Comparison of ENCODE assay signal across 14 cellular contexts in the genomic region with DNA sequence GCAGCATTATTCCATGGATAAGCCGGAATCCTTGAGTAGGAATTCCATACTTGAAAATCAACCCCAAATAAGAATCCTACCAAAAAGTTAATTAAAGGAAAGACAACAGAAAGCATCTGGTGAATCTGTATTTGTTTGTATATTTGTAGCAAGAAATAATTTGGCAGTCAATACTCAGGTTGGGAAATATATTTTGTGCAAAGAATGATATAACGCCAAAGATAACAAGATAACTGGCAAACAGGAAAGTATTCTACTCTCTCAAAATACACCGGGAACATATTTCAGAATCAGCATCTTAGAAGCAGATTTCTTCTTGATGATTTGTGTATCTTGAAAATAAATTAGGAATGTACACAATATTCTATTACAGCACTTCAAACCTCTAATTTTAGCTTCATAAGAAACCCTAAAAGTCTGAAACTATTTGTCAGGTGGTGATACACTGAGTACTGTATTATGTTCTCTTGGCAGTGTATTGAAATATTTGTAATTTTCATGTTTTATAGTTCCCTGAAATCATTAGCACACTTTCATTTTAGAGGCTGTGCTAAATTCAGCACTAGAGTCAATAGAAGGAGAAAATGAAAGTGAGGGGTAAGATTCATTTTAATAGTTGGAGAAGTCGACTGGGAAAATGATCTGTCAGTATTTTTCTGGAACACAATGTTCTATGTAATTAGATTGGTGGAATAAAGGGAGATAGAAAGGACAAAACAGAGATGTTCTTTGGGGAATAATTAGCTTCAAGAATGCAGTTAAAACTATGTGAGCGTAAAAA.
DNase-seq lines count a peak whose midpoint lies in the region; ATAC-seq, FAIRE-seq and TF ChIP-seq lines count a peak whose summit lies in the region.
"Had no signal": no experiment of that assay in that cellular context is flagged by ENCODE, and none has a peak within 500 bp of the region (broad histone marks: within the 10 kb centered on the region; RNA-seq: fewer than 3 reads in every experiment).

No MANE protein-coding gene starts in this region.

- DNase-seq in GM04504 (ENCODE audit: low read depth): peak; percentile 33
- DNase-seq in GM12878 (ENCODE audit: low read depth, low spot score): no peak
- no peak for DNase-seq in left ventricle myocardium inferior
- DNase-seq in HuH-7.5 (ENCODE audit: low spot score): no peak
- DNase-seq in SHP77 treated with DMSO at 0.1 percent for 48 hours (lab: John Stamatoyannopoulos, UW): no peak
- no peak for DNase-seq in NCI-H345 (lab: John Stamatoyannopoulos, UW)
- DNase-seq in NOMO-1 treated with dmso at 0.1 percent for 144 hours (lab: John Stamatoyannopoulos, UW; ENCODE audit: unreplicated experiment): no peak
- DNase-seq: anterior cingulate cortex; MV-4-11; NCI-H2227 treated with DMSO at 0.1 percent for 48 hours; SIG-M5; stimulated activated CD4-positive, alpha-beta T cell treated with anti-CD3 and anti-CD28 coated beads, Interleukin-12 subunit alpha, Interleukin-12 subunit beta, amount 100 ng/mL, for 4 hours had no signal

- SMC1A ChIA-PET in GM12878 (lab: Charles Lee; ENCODE audit: uncharacterized antibody, unreplicated experiment): interaction anchor here (1.1 to 1.2 kb wide), 3 partner anchors 9 to 276 kb away, joined by 3 to 4 read pairs (median 3); no protein-coding TSS in a partner anchor

- TF ChIP-seq POLR2A in GM12878 (IDR thresholded peaks at IDR 0.05; ENCODE audit: low read depth, low read length): no peak

- TF ChIP-seq RAD21 in GM12878 (IDR thresholded peaks at IDR 0.05; ENCODE audit: insufficient read depth, low read depth, low read length): no peak

- TF ChIP-seq EP300 in GM12878 (IDR thresholded peaks at IDR 0.05; ENCODE audit: borderline replicate concordance in 1 of 2, control insufficient read depth in 1 of 2, low read depth in 2 of 2, low read length in 2 of 2): no peak

- no peak overlapping the region for H3K4me3 ChIP-seq in GM12878
- peak overlapping the region; percentile 46 for H3K4me3 ChIP-seq in left ventricle myocardium inferior
- H3K4me3 ChIP-seq in rectal smooth muscle tissue (ENCODE audit: low read length): no peak overlapping the region
- H3K4me3 ChIP-seq: vagina had no signal

- H3K9ac ChIP-seq in GM12878 (ENCODE audit: control insufficient read depth, insufficient read depth, low read length): no peak overlapping the region
- no peak overlapping the region for H3K9ac ChIP-seq in rectal smooth muscle tissue (ENCODE audit: low read length)

- WGBS in GM12878 (ENCODE audit: insufficient coverage, insufficient replicate concordance, low lambda C conversion rate, missing lambda C conversion rate): 28% methylated on average over 5 of the region's 5 CpGs

- H3K36me3 ChIP-seq in GM12878 (ENCODE audit: control insufficient read depth in 2 of 2, insufficient read depth in 2 of 2, low read length in 1 of 2): no peaks in the 10 kb centered on the region
- H3K36me3 ChIP-seq in left ventricle myocardium inferior: no peaks in the 10 kb centered on the region
- no peaks in the 10 kb centered on the region for H3K36me3 ChIP-seq in rectal smooth muscle tissue (ENCODE audit: control insufficient read depth, insufficient read depth, low read length)
- H3K36me3 ChIP-seq: vagina had no signal

- in situ Hi-C loops in GM12878 (cut with MboI): no loop called here

- no peak overlapping the region for H2AFZ ChIP-seq in GM12878 (ENCODE audit: control insufficient read depth, low read depth, low read length)

- H3K27ac ChIP-seq in GM12878 (ENCODE audit: control insufficient read depth, insufficient read depth) (no peak overlapping the region), left ventricle myocardium inferior (replicated peaks) (peak overlapping the region; percentile 74), rectal smooth muscle tissue (ENCODE audit: low read depth, low read length) (peak overlapping the region; percentile 3)
- H3K27ac ChIP-seq: vagina had no signal

- H3K9me3 ChIP-seq in GM12878 (replicated peaks; ENCODE audit: control insufficient read depth, insufficient read depth, low read length) (no peaks in the 10 kb centered on the region), left ventricle myocardium inferior (replicated peaks) (peaks cover 17% of the 10 kb centered on the region)
- H3K9me3 ChIP-seq: vagina had no signal

- RAD21 ChIA-PET in GM12878 (lab: Charles Lee; ENCODE audit: unreplicated experiment): interaction anchor here (1.5 kb wide), 1 partner anchor 12 kb away, joined by 3 read pairs; no protein-coding TSS in a partner anchor

- TF ChIP-seq CTCF in GM12878 (IDR thresholded peaks at IDR 0.05 in 2 of 3, conservative IDR thresholded peaks at IDR 0.05 in 1 of 3; ENCODE audit: control insufficient read depth in 2 of 3, extremely low read depth in 1 of 3, insufficient read depth in 1 of 3, low read depth in 3 of 3, low read length in 3 of 3) (no peak), left ventricle myocardium inferior (IDR thresholded peaks at IDR 0.05; ENCODE audit: borderline replicate concordance) (no peak)

- H3K4me2 ChIP-seq in GM12878 (ENCODE audit: control insufficient read depth, insufficient read depth): no peak overlapping the region

- H3K4me1 ChIP-seq in GM12878 (ENCODE audit: control insufficient read depth, insufficient read depth, low read length) (no peaks in the 10 kb centered on the region), left ventricle myocardium inferior (peaks cover 21% of the 10 kb centered on the region), rectal smooth muscle tissue (ENCODE audit: control insufficient read depth, insufficient read depth, low read length) (no peaks in the 10 kb centered on the region)
- H3K4me1 ChIP-seq: vagina had no signal

- CTCF ChIA-PET in GM12878 (lab: Yijun Ruan, JAX): interaction anchor here (1.0 kb wide), 1 partner anchor 273 kb away, joined by 3 read pairs; no protein-coding TSS in a partner anchor

- POLR2A ChIA-PET in GM12878 (lab: Charles Lee): no interaction called here

- H4K20me1 ChIP-seq in GM12878 (ENCODE audit: control insufficient read depth, insufficient read depth): no peaks in the 10 kb centered on the region

- no peaks in the 10 kb centered on the region for H3K27me3 ChIP-seq in GM12878 (replicated peaks in 1 of 2; ENCODE audit: control insufficient read depth in 2 of 2, insufficient read depth in 2 of 2, low read length in 1 of 2)
- H3K27me3 ChIP-seq in left ventricle myocardium inferior (ENCODE audit: low read depth): no peaks in the 10 kb centered on the region
- H3K27me3 ChIP-seq in rectal smooth muscle tissue (ENCODE audit: control insufficient read depth, insufficient read depth, low read length): no peaks in the 10 kb centered on the region
- H3K27me3 ChIP-seq: vagina had no signal

- FAIRE-seq in GM12878 (lab: Jason Lieb, UNC): no peak

- peak; percentile 26; the same call in 1 of the 3 replicates for ATAC-seq in GM12878

- BruUV-seq in GM12878 (replicated peaks; lab: Mats Ljungman, UMichigan): no TSS peak

- intact Hi-C loops in GM12878 (cut with micrococcal nuclease; ENCODE audit: unreplicated experiment): no loop called here
- intact Hi-C loops in left ventricle myocardium inferior (cut with micrococcal nuclease): no loop called here

- no peaks in the 10 kb centered on the region for H3K79me2 ChIP-seq in GM12878 (ENCODE audit: control insufficient read depth, insufficient read depth, low read length)

TF ChIP-seq in GM12878, 131 proteins besides CTCF, POLR2A, EP300 and RAD21:
- TF ChIP-seq ASH2L (IDR thresholded peaks at IDR 0.05; ENCODE audit: borderline replicate concordance, low read depth) (no peak), ATF3 (IDR thresholded peaks at IDR 0.05; ENCODE audit: borderline replicate concordance, extremely low read depth, low read depth, low read length) (no peak), IRF4 (IDR thresholded peaks at IDR 0.05; ENCODE audit: low read depth, low read length) (no peak), JUNB (IDR thresholded peaks at IDR 0.05) (no peak), SMARCA5 (IDR thresholded peaks at IDR 0.05) (no peak), NFIC (IDR thresholded peaks at IDR 0.05; ENCODE audit: low read depth, low read length) (no peak), MEF2A (IDR thresholded peaks at IDR 0.05; ENCODE audit: insufficient read depth, low read depth, low read length) (no peak), EZH2 (IDR thresholded peaks at IDR 0.05; ENCODE audit: borderline replicate concordance, control insufficient read depth, low read depth, low read length) (no peak), NRF1 (conservative IDR thresholded peaks at IDR 0.05; ENCODE audit: low read depth, low read length) (no peak), ZNF687 (IDR thresholded peaks at IDR 0.05) (no peak), ATF7 (IDR thresholded peaks at IDR 0.05; ENCODE audit: low read depth) (no peak), BACH1 (IDR thresholded peaks at IDR 0.05; ENCODE audit: borderline replicate concordance) (no peak)
